Comparison of ENCODE assay signal across 7 cellular contexts in genomic region chr16:79642652-79643051, GRCh38. TPM values are rescaled to one million over a fixed set of nuclear protein-coding genes. Genes with fewer than 3 reads are reported as not detected.
"Had no signal": no experiment of that assay in that cellular context is flagged by ENCODE, and none has a peak within 500 bp of the region (broad histone marks: within the 10 kb centered on the region; RNA-seq: fewer than 3 reads in every experiment).

No MANE protein-coding gene starts in this region.

- DNase-seq: GM23248, GOT3, H7, IMR-90 had no signal

- H3K9me3 ChIP-seq: HAP-1 had no signal

- H3K36me3 ChIP-seq: HAP-1 had no signal

- H3K4me3 ChIP-seq: GM23248, HAP-1 had no signal

- H3K4me1 ChIP-seq: HAP-1 had no signal

- ATAC-seq: HCT116 had no signal

- H3K27ac ChIP-seq: GM23248 had no signal

RNA-seq across cellular contexts. Expression of gene MAF, which starts 42.1 kb away (rescaled TPM):
- total RNA-seq: HT-29 had no signal
- polyA plus RNA-seq: GM23248 had no signal
